ENCODE assay signal across 32 cellular contexts in the genomic region with DNA sequence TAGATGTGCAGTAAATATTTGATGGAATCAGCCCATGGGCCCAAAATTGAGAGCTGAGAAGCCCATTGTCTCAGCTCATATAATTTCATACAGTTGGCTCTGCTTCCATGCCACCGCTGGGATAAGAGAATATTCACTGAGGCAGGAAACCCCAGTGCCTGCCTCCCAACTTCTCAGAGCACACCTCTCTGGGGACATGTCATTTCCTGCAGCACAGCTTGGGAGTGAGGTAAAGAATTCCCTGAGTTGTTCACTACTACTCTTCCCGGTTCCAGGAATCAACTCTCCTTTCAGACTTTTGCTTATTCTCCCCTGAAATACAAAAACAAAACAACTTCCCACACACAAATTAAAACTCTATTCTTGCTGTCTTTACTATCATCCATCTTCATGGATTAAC.
"Had no signal": no experiment of that assay in that cellular context is flagged by ENCODE, and none has a peak within 500 bp of the region (broad histone marks: within the 10 kb centered on the region; RNA-seq: fewer than 3 reads in every experiment).

No MANE protein-coding gene starts in this region.

- H3K27me3 ChIP-seq: brain microvascular endothelial cell, esophagus muscularis mucosa, heart right ventricle, left lung, pancreas, sigmoid colon, vagina had no signal

- H3K4me1 ChIP-seq: left lung, pancreas had no signal

- ATAC-seq: activated CD4-positive, CD25-positive, alpha-beta regulatory T cell treated with anti-CD3 and anti-CD28 coated beads, Interleukin-2, amount 50 U/mL, for 24 hours; left lung; lower lobe of right lung; pancreas; psoas muscle; stimulated activated effector memory CD8-positive, alpha-beta T cell treated with anti-CD3 and anti-CD28 coated beads, Interleukin-12 subunit alpha, Interleukin-12 subunit beta, amount 100 ng/mL, for 72 hours had no signal

- H3K9me3 ChIP-seq: esophagus muscularis mucosa, heart right ventricle, left lung, lower lobe of right lung, pancreas, psoas muscle, sigmoid colon, thoracic aorta, vagina had no signal

- H3K4me3 Mint-ChIP-seq: activated naive CD4-positive, alpha-beta T cell treated with anti-CD3 and anti-CD28 coated beads for 36 hours; activated naive CD8-positive, alpha-beta T cell treated with anti-CD3 and anti-CD28 coated beads for 36 hours; activated T-helper 1 cell treated with anti-CD3 and anti-CD28 coated beads, Interleukin-12 subunit alpha, Interleukin-12 subunit beta, Interleukin-2, Interleukin-4 antibody, amounts not matched to agents 30 ng/mL and 10 ng/mL and 1 ng/mL, durations not matched to agents 14 hours and 24 hours and 36 hours; endodermal cell; nephron; stimulated activated effector memory CD8-positive, alpha-beta T cell treated with anti-CD3 and anti-CD28 coated beads, Interleukin-12 subunit alpha, Interleukin-12 subunit beta, amount 100 ng/mL, for 72 hours; stimulated activated naive CD8-positive, alpha-beta T cell treated with anti-CD3 and anti-CD28 coated beads, Interleukin-15, Interleukin-2, amounts not matched to agents 100 ng/mL and 50 ng/mL, for 24 hours; T-helper 2 cell treated with Interferon-gamma antibody and Interleukin-4, amounts not matched to agents 5 μg/mL and 100 μg/mL, for 36 hours had no signal

- DNase-seq: activated CD4-positive, alpha-beta T cell treated with anti-CD3 and anti-CD28 coated beads for 48 hours; activated CD4-positive, alpha-beta T cell treated with anti-CD3 and anti-CD28 coated beads, Interleukin-2, amount 50 U/mL, for 48 hours; activated CD8-positive, alpha-beta memory T cell treated with anti-CD3 and anti-CD28 coated beads for 24 hours; activated effector memory CD4-positive, alpha-beta T cell treated with anti-CD3 and anti-CD28 coated beads, Interleukin-2, amount 50 U/mL, for 16 hours; activated naive CD4-positive, alpha-beta T cell treated with anti-CD3 and anti-CD28 coated beads for 36 hours; activated naive CD8-positive, alpha-beta T cell treated with anti-CD3 and anti-CD28 coated beads for 36 hours; activated T-cell treated with anti-CD3 and anti-CD28 coated beads, Interleukin-2, amount 50 U/mL, for 1 hour; brain microvascular endothelial cell; central memory CD4-positive, alpha-beta T cell; endodermal cell; foreskin melanocyte; heart right ventricle; kidney glomerular epithelial cell; left lung; lower lobe of right lung; pancreas; psoas muscle; sigmoid colon; small intestine; stimulated activated CD4-positive, alpha-beta T cell treated with anti-CD3 and anti-CD28 coated beads, Interleukin-4, amount 100 ng/mL, for 24 hours; T-helper 1 cell; trophoblast cell had no signal

- H3K4me1 Mint-ChIP-seq: activated naive CD8-positive, alpha-beta T cell treated with anti-CD3 and anti-CD28 coated beads for 36 hours; stimulated activated effector memory CD8-positive, alpha-beta T cell treated with anti-CD3 and anti-CD28 coated beads, Interleukin-12 subunit alpha, Interleukin-12 subunit beta, amount 100 ng/mL, for 72 hours had no signal

- H3K27ac Mint-ChIP-seq: activated naive CD4-positive, alpha-beta T cell treated with anti-CD3 and anti-CD28 coated beads for 36 hours; activated naive CD8-positive, alpha-beta T cell treated with anti-CD3 and anti-CD28 coated beads for 36 hours; activated T-helper 1 cell treated with anti-CD3 and anti-CD28 coated beads, Interleukin-12 subunit alpha, Interleukin-12 subunit beta, Interleukin-2, Interleukin-4 antibody, amounts not matched to agents 30 ng/mL and 10 ng/mL and 1 ng/mL, durations not matched to agents 14 hours and 24 hours and 36 hours; endodermal cell; stimulated activated effector memory CD8-positive, alpha-beta T cell treated with anti-CD3 and anti-CD28 coated beads, Interleukin-12 subunit alpha, Interleukin-12 subunit beta, amount 100 ng/mL, for 72 hours; stimulated activated naive CD8-positive, alpha-beta T cell treated with anti-CD3 and anti-CD28 coated beads, Interleukin-15, Interleukin-2, amounts not matched to agents 100 ng/mL and 50 ng/mL, for 24 hours; T-helper 2 cell treated with Interferon-gamma antibody and Interleukin-4, amounts not matched to agents 5 μg/mL and 100 μg/mL, for 36 hours had no signal

- H3K36me3 ChIP-seq: brain microvascular endothelial cell, left lung, lower lobe of right lung, thoracic aorta, vagina had no signal

- H3K9me3 Mint-ChIP-seq: activated naive CD4-positive, alpha-beta T cell treated with anti-CD3 and anti-CD28 coated beads for 36 hours; activated naive CD8-positive, alpha-beta T cell treated with anti-CD3 and anti-CD28 coated beads for 36 hours; activated T-helper 1 cell treated with anti-CD3 and anti-CD28 coated beads, Interleukin-12 subunit alpha, Interleukin-12 subunit beta, Interleukin-2, Interleukin-4 antibody, amounts not matched to agents 30 ng/mL and 10 ng/mL and 1 ng/mL, durations not matched to agents 14 hours and 24 hours and 36 hours; endodermal cell; nephron; stimulated activated naive CD8-positive, alpha-beta T cell treated with anti-CD3 and anti-CD28 coated beads, Interleukin-15, Interleukin-2, amounts not matched to agents 100 ng/mL and 50 ng/mL, for 24 hours; T-helper 2 cell treated with Interferon-gamma antibody and Interleukin-4, amounts not matched to agents 5 μg/mL and 100 μg/mL, for 36 hours had no signal

- H3K4me3 ChIP-seq: esophagus muscularis mucosa, heart right ventricle, left lung, lower lobe of right lung, pancreas, psoas muscle, sigmoid colon, thoracic aorta, vagina had no signal

- FAIRE-seq: astrocyte, pancreas, small intestine had no signal

- H3K27ac ChIP-seq: brain microvascular endothelial cell, esophagus muscularis mucosa, left lung, lower lobe of right lung, pancreas, psoas muscle, sigmoid colon, thoracic aorta, vagina had no signal

- H3K36me3 Mint-ChIP-seq: activated naive CD8-positive, alpha-beta T cell treated with anti-CD3 and anti-CD28 coated beads for 36 hours; stimulated activated effector memory CD8-positive, alpha-beta T cell treated with anti-CD3 and anti-CD28 coated beads, Interleukin-12 subunit alpha, Interleukin-12 subunit beta, amount 100 ng/mL, for 72 hours had no signal

- H3K27me3 Mint-ChIP-seq: activated naive CD8-positive, alpha-beta T cell treated with anti-CD3 and anti-CD28 coated beads for 36 hours; stimulated activated naive CD8-positive, alpha-beta T cell treated with anti-CD3 and anti-CD28 coated beads, Interleukin-15, Interleukin-2, amounts not matched to agents 100 ng/mL and 50 ng/mL, for 24 hours had no signal
